ENCODE assay signal across 2 cellular contexts in genomic region chr17:35900693-35901487, GRCh38.
TF ChIP-seq lines count a peak whose summit lies in the region.

No MANE protein-coding gene starts in this region.

TF ChIP-seq in A549, 52 proteins besides CTCF, POLR2A, EP300 and RAD21:
- TF ChIP-seq GATA3 (IDR thresholded peaks at IDR 0.05; ENCODE audit: borderline replicate concordance): no peak
- TF ChIP-seq USF2 (IDR thresholded peaks at IDR 0.05): no peak
- TF ChIP-seq CHD4 (IDR thresholded peaks at IDR 0.05; ENCODE audit: borderline replicate concordance): no peak
- TF ChIP-seq ATOH8 (CRISPR knock-in tag; IDR thresholded peaks at IDR 0.05; ENCODE audit: low read depth): no peak
- no peak for TF ChIP-seq HES2 (IDR thresholded peaks at IDR 0.05)
- TF ChIP-seq FOXS1 (CRISPR knock-in tag; IDR thresholded peaks at IDR 0.05): no peak
- no peak for TF ChIP-seq TP53 (CRISPR knock-in tag; IDR thresholded peaks at IDR 0.05)
- no peak for TF ChIP-seq FOSB (CRISPR knock-in tag; IDR thresholded peaks at IDR 0.05)
- no peak for TF ChIP-seq RFX5 (IDR thresholded peaks at IDR 0.05)
- no peak for TF ChIP-seq FOSL2 (IDR thresholded peaks at IDR 0.05)
- TF ChIP-seq FOSL2 (CRISPR knock-in tag; IDR thresholded peaks at IDR 0.05): no peak
- no peak for TF ChIP-seq CBX8 (IDR thresholded peaks at IDR 0.05)
- no peak for TF ChIP-seq REST (IDR thresholded peaks at IDR 0.05)
- no peak for TF ChIP-seq ELK1 (IDR thresholded peaks at IDR 0.05; ENCODE audit: low read depth, low read length)
- no peak for TF ChIP-seq RARB (CRISPR knock-in tag; IDR thresholded peaks at IDR 0.05)

TF ChIP-seq in HEK293, 187 proteins besides CTCF, POLR2A, EP300 and RAD21 (continues in another document):
- TF ChIP-seq ZNF223 (tag by site-specific recombination; IDR thresholded peaks at IDR 0.05) (no peak), ZNF266 (tag by site-specific recombination; IDR thresholded peaks at IDR 0.05; ENCODE audit: low read depth) (no peak), ZBTB7A (tag by site-specific recombination; IDR thresholded peaks at IDR 0.05; ENCODE audit: low read depth) (no peak), ZNF600 (tag by site-specific recombination; IDR thresholded peaks at IDR 0.05) (peak; percentile 25; the same call in 1 of the 2 replicates), HIC1 (tag by site-specific recombination; IDR thresholded peaks at IDR 0.05) (peak; percentile 25; the same call in 1 of the 2 replicates), PRDM6 (tag by site-specific recombination; IDR thresholded peaks at IDR 0.05) (peak; percentile 50; the same call in 1 of the 2 replicates), ZNF792 (tag by site-specific recombination; IDR thresholded peaks at IDR 0.05) (no peak), ZSCAN30 (tag by site-specific recombination; IDR thresholded peaks at IDR 0.05) (no peak), ZNF155 (tag by site-specific recombination; IDR thresholded peaks at IDR 0.05) (no peak), SP3 (tag by site-specific recombination; IDR thresholded peaks at IDR 0.05) (no peak), ZFHX2 (tag by site-specific recombination; conservative IDR thresholded peaks at IDR 0.05) (no peak), ZNF362 (tag by site-specific recombination; IDR thresholded peaks at IDR 0.05) (no peak), ZNF280D (tag by site-specific recombination; IDR thresholded peaks at IDR 0.05) (no peak), ZNF560 (tag by site-specific recombination; IDR thresholded peaks at IDR 0.05; ENCODE audit: borderline replicate concordance) (no peak), PRDM1 (tag by site-specific recombination; IDR thresholded peaks at IDR 0.05) (peak; percentile 93), GFI1B (tag by site-specific recombination; IDR thresholded peaks at IDR 0.05) (no peak), ZNF341 (tag by site-specific recombination; IDR thresholded peaks at IDR 0.05; ENCODE audit: low read depth) (no peak), ZNF423 (tag by site-specific recombination; IDR thresholded peaks at IDR 0.05) (no peak), ZNF121 (tag by site-specific recombination; IDR thresholded peaks at IDR 0.05) (no peak), ZNF530 (tag by site-specific recombination; IDR thresholded peaks at IDR 0.05; ENCODE audit: low read depth) (no peak), ZBTB1 (tag by site-specific recombination; IDR thresholded peaks at IDR 0.05) (no peak), ZBTB21 (tag by site-specific recombination; IDR thresholded peaks at IDR 0.05) (no peak), FEZF1 (tag by site-specific recombination; IDR thresholded peaks at IDR 0.05) (peak; percentile 84), ZNF449 (tag by site-specific recombination; IDR thresholded peaks at IDR 0.05) (no peak), ZNF830 (tag by site-specific recombination; IDR thresholded peaks at IDR 0.05; ENCODE audit: low read depth) (no peak), ZNF514 (tag by site-specific recombination; IDR thresholded peaks at IDR 0.05) (no peak), TRIM28 (IDR thresholded peaks at IDR 0.05; ENCODE audit: borderline replicate concordance, low read length) (peak; percentile 77; the same call in 1 of the 2 replicates), GLI2 (tag by site-specific recombination; IDR thresholded peaks at IDR 0.05; ENCODE audit: borderline replicate concordance, low read depth) (no peak), KLF16 (tag by site-specific recombination; IDR thresholded peaks at IDR 0.05) (no peak), ZNF561 (tag by site-specific recombination; IDR thresholded peaks at IDR 0.05; ENCODE audit: borderline replicate concordance) (no peak), PRDM4 (tag by site-specific recombination; IDR thresholded peaks at IDR 0.05) (0 out of 2 replicates have a peak, but pooled peaks have one; percentile 48), ZNF350 (tag by site-specific recombination; IDR thresholded peaks at IDR 0.05) (no peak), IKZF3 (tag by site-specific recombination; IDR thresholded peaks at IDR 0.05) (no peak), GLIS1 (tag by site-specific recombination; IDR thresholded peaks at IDR 0.05) (peak; percentile 92), ZBTB20 (tag by site-specific recombination; IDR thresholded peaks at IDR 0.05) (no peak), RBAK (tag by site-specific recombination; IDR thresholded peaks at IDR 0.05) (no peak), ZBTB8A (tag by site-specific recombination; IDR thresholded peaks at IDR 0.05) (no peak), ZSCAN16 (tag by site-specific recombination; IDR thresholded peaks at IDR 0.05) (no peak), SETDB1 (IDR thresholded peaks at IDR 0.05; ENCODE audit: insufficient read length, low read length) (peak; percentile 54), ZNF776 (tag by site-specific recombination; IDR thresholded peaks at IDR 0.05; ENCODE audit: borderline replicate concordance) (no peak), PRDM2 (tag by site-specific recombination; IDR thresholded peaks at IDR 0.05; ENCODE audit: borderline replicate concordance) (no peak), ZNF248 (tag by site-specific recombination; IDR thresholded peaks at IDR 0.05) (no peak), ZNF10 (tag by site-specific recombination; IDR thresholded peaks at IDR 0.05) (no peak), ZNF292 (tag by site-specific recombination; IDR thresholded peaks at IDR 0.05; ENCODE audit: borderline replicate concordance, low read depth) (no peak), ZNF202 (tag by site-specific recombination; IDR thresholded peaks at IDR 0.05; ENCODE audit: borderline replicate concordance) (no peak)
